In the genomic region with DNA sequence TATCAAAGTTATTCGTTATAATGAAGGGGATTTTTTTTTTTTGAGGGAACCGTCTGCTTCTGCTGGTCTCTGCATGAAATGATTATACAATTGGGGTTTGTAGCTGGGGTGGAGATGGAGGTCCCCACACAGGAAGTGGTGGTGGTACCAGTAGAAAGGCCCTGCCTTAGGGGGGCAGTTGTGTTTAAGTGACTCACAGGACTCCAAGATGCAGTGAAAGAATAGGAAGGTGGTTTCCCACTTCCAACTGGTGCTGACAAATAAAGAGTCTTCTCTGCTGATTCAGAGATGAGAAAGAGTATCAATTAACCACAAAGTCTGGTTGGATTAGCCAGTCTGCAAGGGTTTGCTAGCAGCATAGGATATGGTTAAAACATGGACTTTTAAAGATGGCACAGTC, we compare ENCODE assay signal across 19 cellular contexts.
DNase-seq lines count a peak whose midpoint lies in the region; ATAC-seq and TF ChIP-seq lines count a peak whose summit lies in the region.
"Had no signal": no experiment of that assay in that cellular context is flagged by ENCODE, and none has a peak within 500 bp of the region (broad histone marks: within the 10 kb centered on the region; RNA-seq: fewer than 3 reads in every experiment).

No MANE protein-coding gene starts in this region.

- no peak overlapping the region for H2BK12ac ChIP-seq in trophoblast cell (ENCODE audit: low read length)

- no peak overlapping the region for H2AK5ac ChIP-seq in trophoblast cell (ENCODE audit: low read length)

- no peak overlapping the region for H3K9ac ChIP-seq in trophoblast cell (ENCODE audit: low read length)

- H3K79me1 ChIP-seq in trophoblast cell (ENCODE audit: low read length): no peaks in the 10 kb centered on the region

- no peak overlapping the region for H3K4ac ChIP-seq in trophoblast cell (ENCODE audit: low read depth, low read length)

- peak; percentile 86 for ATAC-seq in stimulated activated naive CD8-positive, alpha-beta T cell treated with anti-CD3 and anti-CD28 coated beads, Interleukin-15, Interleukin-2, amounts not matched to agents 100 U/mL and 50 U/mL, for 24 hours
- ATAC-seq: naive thymus-derived CD8-positive, alpha-beta T cell; PC-3; SK-N-SH treated with all-trans-retinoic acid at 6 μM for 48 hours had no signal

- no peaks in the 10 kb centered on the region for H3K36me3 Mint-ChIP-seq in activated T-cell treated with anti-CD3 and anti-CD28 coated beads, Interleukin-2, amount 50 U/mL, for 24 hours (ENCODE audit: low read depth)
- H3K36me3 Mint-ChIP-seq: naive thymus-derived CD8-positive, alpha-beta T cell had no signal

- TF ChIP-seq CTCF in fibroblast of mammary gland (conservative IDR thresholded peaks at IDR 0.05; ENCODE audit: control insufficient read depth, insufficient read depth, low read depth, low read length): no peak

- no peak overlapping the region for H3K14ac ChIP-seq in trophoblast cell (ENCODE audit: low read length)

- no peak overlapping the region for H3K4me3 Mint-ChIP-seq in activated T-cell treated with anti-CD3 and anti-CD28 coated beads, Interleukin-2, amount 50 U/mL, for 24 hours
- H3K4me3 Mint-ChIP-seq: B cell; naive thymus-derived CD8-positive, alpha-beta T cell had no signal

- no peak overlapping the region for H2BK120ac ChIP-seq in trophoblast cell (ENCODE audit: insufficient read depth, low read length, poor library complexity)

- peaks cover 11% of the 10 kb centered on the region for H3K9me3 Mint-ChIP-seq in activated T-cell treated with anti-CD3 and anti-CD28 coated beads, Interleukin-2, amount 50 U/mL, for 24 hours

- peaks cover 15% of the 10 kb centered on the region for H3K4me1 Mint-ChIP-seq in activated T-cell treated with anti-CD3 and anti-CD28 coated beads, Interleukin-2, amount 50 U/mL, for 24 hours (ENCODE audit: low read depth)
- H3K4me1 Mint-ChIP-seq: B cell had no signal

- no peaks in the 10 kb centered on the region for H3K9me3 ChIP-seq in trophoblast cell (ENCODE audit: insufficient read depth, low read depth, low read length)
- H3K9me3 ChIP-seq: prostate gland, thoracic aorta had no signal

- H3K36me3 ChIP-seq in trophoblast cell (ENCODE audit: control insufficient read depth in 1 of 2, insufficient read depth in 2 of 2, low read length in 2 of 2): no peaks in the 10 kb centered on the region
- H3K36me3 ChIP-seq: prostate gland, thoracic aorta had no signal

- no peak overlapping the region for H3K4me3 ChIP-seq in fibroblast of mammary gland (ENCODE audit: control insufficient read depth, low read depth, low read length)
- H3K4me3 ChIP-seq in trophoblast cell (ENCODE audit: low read depth, low read length): no peak overlapping the region
- H3K4me3 ChIP-seq: prostate gland, thoracic aorta had no signal

- peak in 2 of 3 donors; percentile 1 to 5 for DNase-seq in stimulated activated CD4-positive, alpha-beta T cell treated with anti-CD3 and anti-CD28 coated beads, Interleukin-12 subunit alpha, Interleukin-12 subunit beta, amount 100 ng/mL, for 48 hours (ENCODE audit: low read depth in 2 of 3, low spot score in 1 of 3)
- DNase-seq in stimulated activated CD4-positive, alpha-beta T cell treated with anti-CD3 and anti-CD28 coated beads, Interleukin-4, amount 100 ng/mL, for 4 hours: no peak
- no peak for DNase-seq in activated T-cell treated with anti-CD3 and anti-CD28 coated beads, Interleukin-2, amount 50 U/mL, for 24 hours
- DNase-seq in fibroblast of mammary gland (ENCODE audit: low read depth): peak; percentile 1
- peak; percentile 14 for DNase-seq in stimulated activated naive CD8-positive, alpha-beta T cell treated with anti-CD3 and anti-CD28 coated beads, Interleukin-15, Interleukin-2, amounts not matched to agents 100 U/mL and 50 U/mL, for 24 hours
- DNase-seq in trophoblast cell: no peak
- DNase-seq in activated gamma-delta T cell (lab: John Stamatoyannopoulos, UW): no peak
- DNase-seq in AG08395 (ENCODE audit: low spot score): no peak
- DNase-seq: amygdala; GF-D8; naive thymus-derived CD8-positive, alpha-beta T cell; NCI-H1417 treated with DMSO at 0.1 percent for 48 hours; NCI-H2171; NCI-H748 treated with DMSO at 0.1 percent for 48 hours; PC-3 had no signal

- no peak overlapping the region for H4K8ac ChIP-seq in trophoblast cell (ENCODE audit: low read depth, low read length)

- no peak overlapping the region for H3K23ac ChIP-seq in trophoblast cell (ENCODE audit: low read length)

- no peaks in the 10 kb centered on the region for H3K4me1 ChIP-seq in trophoblast cell (ENCODE audit: control insufficient read depth in 1 of 2, insufficient read depth in 2 of 2, low read length in 2 of 2)
- H3K4me1 ChIP-seq: prostate gland had no signal

- H3K18ac ChIP-seq in trophoblast cell (ENCODE audit: low read length): no peak overlapping the region

- H3K27ac ChIP-seq in trophoblast cell (ENCODE audit: low read depth, low read length): no peak overlapping the region
- H3K27ac ChIP-seq: prostate gland, thoracic aorta had no signal

- no peaks in the 10 kb centered on the region for H3K27me3 ChIP-seq in trophoblast cell (ENCODE audit: insufficient read depth, low read length)

- no peak overlapping the region for H4K12ac ChIP-seq in trophoblast cell (ENCODE audit: low read depth, low read length)

- no peak overlapping the region for H3K4me2 ChIP-seq in trophoblast cell (ENCODE audit: low read length)

- H3K27me3 Mint-ChIP-seq in activated T-cell treated with anti-CD3 and anti-CD28 coated beads, Interleukin-2, amount 50 U/mL, for 24 hours: no peaks in the 10 kb centered on the region
- H3K27me3 Mint-ChIP-seq: B cell; naive thymus-derived CD8-positive, alpha-beta T cell had no signal

- no peak overlapping the region for H2AFZ ChIP-seq in trophoblast cell (ENCODE audit: insufficient read depth, low read length, poor library complexity)

- no peak overlapping the region for H2BK5ac ChIP-seq in trophoblast cell (ENCODE audit: low read depth, low read length, poor library complexity)

- no peak overlapping the region for H4K91ac ChIP-seq in trophoblast cell (ENCODE audit: low read depth, low read length)

- peak overlapping the region; percentile 51 for H3K27ac Mint-ChIP-seq in activated T-cell treated with anti-CD3 and anti-CD28 coated beads, Interleukin-2, amount 50 U/mL, for 24 hours
- H3K27ac Mint-ChIP-seq: B cell; naive thymus-derived CD8-positive, alpha-beta T cell had no signal

- no CpG with 5 or more reads among the region's 2 CpGs for WGBS in trophoblast cell (ENCODE audit: extremely low coverage, insufficient coverage, insufficient read length)

- no peaks in the 10 kb centered on the region for H3K79me2 ChIP-seq in trophoblast cell (ENCODE audit: control insufficient read depth, insufficient read depth, low read length, poor library complexity)

Comparison
In these comparisons a context has a peak if more than half of its experiments do, and no peak if none do; other contexts are left out.
1. DNase-seq: peak in stimulated activated CD4-positive, alpha-beta T cell treated with anti-CD3 and anti-CD28 coated beads, Interleukin-12 subunit alpha, Interleukin-12 subunit beta, amount 100 ng/mL, for 48 hours (2 of 3), fibroblast of mammary gland (single experiment) and stimulated activated naive CD8-positive, alpha-beta T cell treated with anti-CD3 and anti-CD28 coated beads, Interleukin-15, Interleukin-2, amounts not matched to agents 100 U/mL and 50 U/mL, for 24 hours (single experiment); none in stimulated activated CD4-positive, alpha-beta T cell treated with anti-CD3 and anti-CD28 coated beads, Interleukin-4, amount 100 ng/mL, for 4 hours (0 of 2), activated T-cell treated with anti-CD3 and anti-CD28 coated beads, Interleukin-2, amount 50 U/mL, for 24 hours (single experiment), trophoblast cell (0 of 2), activated gamma-delta T cell (single experiment) and AG08395 (single experiment).